37 cellular contexts compared by ENCODE assay signal in the genomic region with DNA sequence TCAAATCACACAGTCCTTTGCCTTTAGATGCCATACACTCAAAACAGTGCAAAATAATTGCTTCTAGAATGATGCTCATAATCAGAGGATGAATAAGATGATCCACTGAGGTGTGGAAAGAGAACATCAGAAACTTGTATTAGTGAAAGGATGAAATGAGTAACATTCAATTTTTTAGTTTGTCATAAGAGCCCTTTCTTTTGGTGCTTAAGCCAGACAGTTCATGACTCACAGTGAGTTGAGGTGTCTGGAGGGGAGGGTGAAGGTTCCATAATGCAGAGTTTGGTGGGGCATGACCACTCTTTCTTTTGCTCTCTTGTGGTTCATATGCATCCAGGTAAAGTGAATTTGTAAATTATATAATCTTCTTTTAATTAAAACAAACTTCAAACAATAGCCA.
"Had no signal": no experiment of that assay in that cellular context is flagged by ENCODE, and none has a peak within 500 bp of the region (broad histone marks: within the 10 kb centered on the region; RNA-seq: fewer than 3 reads in every experiment).

No MANE protein-coding gene starts in this region.

- H3K27me3 Mint-ChIP-seq: activated B cell treated with CpG ODN at 0.5 μM for 24 hours; activated CD4-positive, alpha-beta memory T cell treated with anti-CD3 and anti-CD28 coated beads for 36 hours; activated CD4-positive, alpha-beta T cell treated with anti-CD3 and anti-CD28 coated beads, Interleukin-2, amount 10 ng/mL, durations not matched to agents 24 days and 14 days; activated CD8-positive, alpha-beta T cell treated with anti-CD3 and anti-CD28 coated beads for 36 hours; activated naive CD8-positive, alpha-beta T cell treated with anti-CD3 and anti-CD28 coated beads for 36 hours; activated T-helper 17 cell treated with anti-CD3 and anti-CD28 coated beads, Interleukin-2, amount 50 U/mL, for 72 hours; central memory CD8-positive, alpha-beta T cell had no signal

- ATAC-seq: activated CD8-positive, alpha-beta T cell treated with anti-CD3 and anti-CD28 coated beads for 36 hours; activated T-helper 17 cell treated with anti-CD3 and anti-CD28 coated beads, Interleukin-2, amount 50 U/mL, for 72 hours had no signal

- H3K4me3 Mint-ChIP-seq: activated B cell treated with CpG ODN at 0.5 μM for 24 hours; activated CD4-positive, alpha-beta memory T cell treated with anti-CD3 and anti-CD28 coated beads for 36 hours; activated CD4-positive, alpha-beta T cell treated with anti-CD3 and anti-CD28 coated beads, Interleukin-2, amount 10 ng/mL, durations not matched to agents 24 days and 14 days; activated CD8-positive, alpha-beta T cell treated with anti-CD3 and anti-CD28 coated beads for 36 hours; activated naive CD4-positive, alpha-beta T cell treated with anti-CD3 and anti-CD28 coated beads for 36 hours; activated naive CD8-positive, alpha-beta T cell treated with anti-CD3 and anti-CD28 coated beads for 36 hours; activated T-cell treated with anti-CD3 and anti-CD28 coated beads, Interleukin-2, amount 50 U/mL, for 4 hours; activated T-cell treated with anti-CD3 and anti-CD28 coated beads, Interleukin-2, amount 50 U/mL, for 72 hours; activated T-helper 1 cell treated with anti-CD3 and anti-CD28 coated beads, Interleukin-12 subunit alpha, Interleukin-12 subunit beta, Interleukin-2, Interleukin-4 antibody, amounts not matched to agents 30 ng/mL and 10 ng/mL and 1 ng/mL, durations not matched to agents 14 hours and 24 hours and 36 hours; activated T-helper 17 cell treated with anti-CD3 and anti-CD28 coated beads, Interleukin-2, amount 50 U/mL, for 72 hours; brain; central memory CD8-positive, alpha-beta T cell; T-helper 1 cell treated with Interleukin-12 subunit alpha and Interleukin-12 subunit beta and Interleukin-4 antibody, amounts not matched to agents 30 μg/mL and 1 μg/mL, for 36 hours; T-helper 2 cell treated with Interferon-gamma antibody and Interleukin-4, amounts not matched to agents 5 μg/mL and 100 μg/mL, for 36 hours had no signal

- H3K4me1 ChIP-seq: adrenal gland had no signal

- H3K4me3 ChIP-seq: adrenal gland, cardiac muscle cell had no signal

- FAIRE-seq: TTC549 had no signal

- H3K27ac ChIP-seq: adrenal gland, cardiac muscle cell, VCaP had no signal

- H3K36me3 Mint-ChIP-seq: activated CD4-positive, alpha-beta memory T cell treated with anti-CD3 and anti-CD28 coated beads for 36 hours; activated naive CD4-positive, alpha-beta T cell treated with anti-CD3 and anti-CD28 coated beads, Interleukin-2, amount 50 U/mL, for 72 hours; activated naive CD8-positive, alpha-beta T cell treated with anti-CD3 and anti-CD28 coated beads for 36 hours; brain had no signal

- H3K9me3 Mint-ChIP-seq: activated CD4-positive, alpha-beta T cell treated with anti-CD3 and anti-CD28 coated beads, Interleukin-2, amount 10 ng/mL, durations not matched to agents 24 days and 14 days; activated CD8-positive, alpha-beta T cell treated with anti-CD3 and anti-CD28 coated beads for 36 hours; activated T-helper 1 cell treated with anti-CD3 and anti-CD28 coated beads, Interleukin-12 subunit alpha, Interleukin-12 subunit beta, Interleukin-2, Interleukin-4 antibody, amounts not matched to agents 30 ng/mL and 10 ng/mL and 1 ng/mL, durations not matched to agents 14 hours and 24 hours and 36 hours; T-helper 1 cell treated with Interleukin-12 subunit alpha and Interleukin-12 subunit beta and Interleukin-4 antibody, amounts not matched to agents 30 μg/mL and 1 μg/mL, for 36 hours had no signal

- H3K36me3 ChIP-seq: adrenal gland, cardiac muscle cell had no signal

- H3K27ac Mint-ChIP-seq: activated B cell treated with CpG ODN at 0.5 μM for 24 hours; activated CD4-positive, alpha-beta memory T cell treated with anti-CD3 and anti-CD28 coated beads for 36 hours; activated CD4-positive, alpha-beta T cell treated with anti-CD3 and anti-CD28 coated beads, Interleukin-2, amount 10 ng/mL, durations not matched to agents 24 days and 14 days; activated CD8-positive, alpha-beta T cell treated with anti-CD3 and anti-CD28 coated beads for 36 hours; activated naive CD4-positive, alpha-beta T cell treated with anti-CD3 and anti-CD28 coated beads for 36 hours; activated naive CD4-positive, alpha-beta T cell treated with anti-CD3 and anti-CD28 coated beads, Interleukin-2, amount 50 U/mL, for 72 hours; activated naive CD8-positive, alpha-beta T cell treated with anti-CD3 and anti-CD28 coated beads for 36 hours; activated T-cell treated with anti-CD3 and anti-CD28 coated beads, Interleukin-2, amount 50 U/mL, for 72 hours; activated T-helper 1 cell treated with anti-CD3 and anti-CD28 coated beads, Interleukin-12 subunit alpha, Interleukin-12 subunit beta, Interleukin-2, Interleukin-4 antibody, amounts not matched to agents 30 ng/mL and 10 ng/mL and 1 ng/mL, durations not matched to agents 14 hours and 24 hours and 36 hours; activated T-helper 17 cell treated with anti-CD3 and anti-CD28 coated beads, Interleukin-2, amount 50 U/mL, for 72 hours; brain; T-helper 1 cell treated with Interleukin-12 subunit alpha and Interleukin-12 subunit beta and Interleukin-4 antibody, amounts not matched to agents 30 μg/mL and 1 μg/mL, for 36 hours; T-helper 2 cell treated with Interferon-gamma antibody and Interleukin-4, amounts not matched to agents 5 μg/mL and 100 μg/mL, for 36 hours had no signal

- H3K27me3 ChIP-seq: adrenal gland, cardiac muscle cell had no signal

- DNase-seq: activated B cell treated with CpG ODN at 0.5 μM for 24 hours; activated CD4-positive, alpha-beta memory T cell treated with anti-CD3 and anti-CD28 coated beads for 36 hours; activated CD4-positive, alpha-beta T cell treated with anti-CD3 and anti-CD28 coated beads for 4 hours; activated CD4-positive, alpha-beta T cell treated with anti-CD3 and anti-CD28 coated beads, Interleukin-2, amount 10 ng/mL, durations not matched to agents 24 days and 14 days; activated CD4-positive, alpha-beta T cell treated with anti-CD3 and anti-CD28 coated beads, Interleukin-2, amount 50 U/mL, for 1 hour; activated CD4-positive, alpha-beta T cell treated with anti-CD3 and anti-CD28 coated beads, Interleukin-2, amount 50 U/mL, for 4 hours; activated CD4-positive, CD25-positive, alpha-beta regulatory T cell treated with anti-CD3 and anti-CD28 coated beads, Interleukin-2, amount 50 U/mL, for 72 hours; activated CD8-positive, alpha-beta memory T cell treated with anti-CD3 and anti-CD28 coated beads, Interleukin-2, amount 50 U/mL, for 4 hours; activated CD8-positive, alpha-beta T cell treated with anti-CD3 and anti-CD28 coated beads for 36 hours; activated effector memory CD4-positive, alpha-beta T cell treated with anti-CD3 and anti-CD28 coated beads, Interleukin-2, amount 50 U/mL, for 16 hours; activated gamma-delta T cell treated with Interleukin-2 at 50 U/mL for 16 hours; activated naive CD4-positive, alpha-beta T cell; activated naive CD4-positive, alpha-beta T cell treated with anti-CD3 and anti-CD28 coated beads for 36 hours; activated naive CD4-positive, alpha-beta T cell treated with anti-CD3 and anti-CD28 coated beads, Interleukin-2, amount 50 U/mL, for 16 hours; activated naive CD8-positive, alpha-beta T cell treated with anti-CD3 and anti-CD28 coated beads for 36 hours; activated T-cell treated with anti-CD3 and anti-CD28 coated beads for 4 hours; activated T-cell treated with anti-CD3 and anti-CD28 coated beads, Interleukin-2, amount 50 U/mL, for 1 hour; activated T-cell treated with anti-CD3 and anti-CD28 coated beads, Interleukin-2, amount 50 U/mL, for 4 hours; activated T-cell treated with anti-CD3 and anti-CD28 coated beads, Interleukin-2, amount 50 U/mL, for 72 hours; adrenal gland; amniotic stem cell; aorta; caudate nucleus; cerebellar nuclear complex; T-helper 1 cell; T-helper 2 cell; T-helper 9 cell had no signal

- H3K9me3 ChIP-seq: adrenal gland had no signal

- H3K4me1 Mint-ChIP-seq: activated B cell treated with CpG ODN at 0.5 μM for 24 hours; activated CD4-positive, alpha-beta T cell treated with anti-CD3 and anti-CD28 coated beads, Interleukin-2, amount 10 ng/mL, durations not matched to agents 24 days and 14 days; activated naive CD8-positive, alpha-beta T cell treated with anti-CD3 and anti-CD28 coated beads for 36 hours; activated T-helper 17 cell treated with anti-CD3 and anti-CD28 coated beads, Interleukin-2, amount 50 U/mL, for 72 hours; central memory CD8-positive, alpha-beta T cell had no signal
